ENCODE assay signal across 36 cellular contexts in the genomic region with DNA sequence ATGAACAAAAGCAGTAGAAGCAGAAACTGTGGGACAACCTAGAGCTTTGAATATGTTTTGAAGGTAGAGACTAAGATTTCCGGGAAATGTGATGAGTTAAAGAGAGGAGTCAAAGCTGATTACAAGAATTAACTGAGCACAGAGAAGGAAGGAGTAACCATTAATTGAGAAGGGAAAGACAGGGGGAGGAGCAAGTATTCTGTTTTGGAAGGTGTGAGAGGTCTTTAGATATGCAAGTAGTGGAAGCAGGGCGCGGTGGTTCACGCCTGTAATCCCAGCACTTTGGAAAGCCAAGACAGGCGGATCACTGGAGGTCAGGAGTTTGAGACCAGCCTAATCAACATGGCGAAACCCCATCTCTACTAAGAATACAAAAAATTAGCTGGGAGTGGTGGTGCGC.
"Had no signal": no experiment of that assay in that cellular context is flagged by ENCODE, and none has a peak within 500 bp of the region (broad histone marks: within the 10 kb centered on the region; RNA-seq: fewer than 3 reads in every experiment).

No MANE protein-coding gene starts in this region.

- H3K27ac Mint-ChIP-seq: activated CD8-positive, alpha-beta T cell treated with anti-CD3 and anti-CD28 coated beads for 36 hours; activated naive CD8-positive, alpha-beta T cell treated with anti-CD3 and anti-CD28 coated beads for 36 hours; activated T-cell treated with anti-CD3 and anti-CD28 coated beads, Interleukin-2, amount 50 U/mL, for 72 hours; activated T-helper 17 cell treated with anti-CD3 and anti-CD28 coated beads, Interleukin-2, amount 50 U/mL, for 72 hours had no signal

- H3K27me3 ChIP-seq: brain microvascular endothelial cell had no signal

- H3K4me1 Mint-ChIP-seq: activated naive CD8-positive, alpha-beta T cell treated with anti-CD3 and anti-CD28 coated beads for 36 hours; activated T-helper 17 cell treated with anti-CD3 and anti-CD28 coated beads, Interleukin-2, amount 50 U/mL, for 72 hours had no signal

- H3K36me3 ChIP-seq: brain microvascular endothelial cell had no signal

- H3K27me3 Mint-ChIP-seq: activated CD8-positive, alpha-beta T cell treated with anti-CD3 and anti-CD28 coated beads for 36 hours; activated naive CD8-positive, alpha-beta T cell treated with anti-CD3 and anti-CD28 coated beads for 36 hours; activated T-helper 17 cell treated with anti-CD3 and anti-CD28 coated beads, Interleukin-2, amount 50 U/mL, for 72 hours had no signal

- H3K36me3 Mint-ChIP-seq: activated naive CD8-positive, alpha-beta T cell treated with anti-CD3 and anti-CD28 coated beads for 36 hours had no signal

- H3K27ac ChIP-seq: brain microvascular endothelial cell, RWPE1, VCaP had no signal

- H3K4me3 Mint-ChIP-seq: activated CD8-positive, alpha-beta T cell treated with anti-CD3 and anti-CD28 coated beads for 36 hours; activated naive CD8-positive, alpha-beta T cell treated with anti-CD3 and anti-CD28 coated beads for 36 hours; activated T-cell treated with anti-CD3 and anti-CD28 coated beads, Interleukin-2, amount 50 U/mL, for 72 hours; activated T-helper 17 cell treated with anti-CD3 and anti-CD28 coated beads, Interleukin-2, amount 50 U/mL, for 72 hours had no signal

- ATAC-seq: activated CD8-positive, alpha-beta T cell treated with anti-CD3 and anti-CD28 coated beads for 36 hours; activated T-cell treated with anti-CD3 and anti-CD28 coated beads, Interleukin-2, amount 50 U/mL, for 72 hours; activated T-helper 17 cell treated with anti-CD3 and anti-CD28 coated beads, Interleukin-2, amount 50 U/mL, for 72 hours; PC-3; Right ventricle myocardium inferior; SK-N-SH treated with all-trans-retinoic acid at 6 μM for 48 hours had no signal

- DNase-seq: activated CD4-positive, alpha-beta T cell treated with anti-CD3 and anti-CD28 coated beads for 1 hour; activated CD4-positive, alpha-beta T cell treated with anti-CD3 and anti-CD28 coated beads for 48 hours; activated CD4-positive, CD25-positive, alpha-beta regulatory T cell; activated CD8-positive, alpha-beta T cell treated with anti-CD3 and anti-CD28 coated beads for 36 hours; activated effector memory CD4-positive, alpha-beta T cell treated with anti-CD3 and anti-CD28 coated beads, Interleukin-2, amount 50 U/mL, for 16 hours; activated naive CD4-positive, alpha-beta T cell; activated naive CD4-positive, alpha-beta T cell treated with anti-CD3 and anti-CD28 coated beads, Interleukin-2, amount 50 U/mL, for 16 hours; activated naive CD8-positive, alpha-beta T cell treated with anti-CD3 and anti-CD28 coated beads for 36 hours; activated T-cell treated with anti-CD3 and anti-CD28 coated beads, Interleukin-2, amount 50 U/mL, for 1 hour; activated T-cell treated with anti-CD3 and anti-CD28 coated beads, Interleukin-2, amount 50 U/mL, for 72 hours; amniotic stem cell; aorta; brain microvascular endothelial cell; central memory CD4-positive, alpha-beta T cell; Kasumi-1; MM.1S; MV-4-11; NCI-H1092; NCI-H1436 treated with DMSO at 0.1 percent for 48 hours; NCI-H1694 treated with DMSO at 0.1 percent for 48 hours; NCI-H2029; NCI-H510A; NCI-H526; NCI-H748 treated with DMSO at 0.1 percent for 48 hours; NK-92 treated with Interleukin-12 subunit alpha and Interleukin-12 subunit beta, amount 100 ng/mL, for 24 hours; PC-3; SIG-M5; SW 1271; T-helper 1 cell; T-helper 2 cell; T-helper 9 cell had no signal
